ENCODE assay signal across 2 cellular contexts in genomic region chr2:161303535-161304050, GRCh38.
TF ChIP-seq lines count a peak whose summit lies in the region.

No MANE protein-coding gene starts in this region.

TF ChIP-seq in HepG2, 621 proteins besides CTCF, POLR2A, EP300 and RAD21:
- TF ChIP-seq DNMT1 (CRISPR knock-in tag; IDR thresholded peaks at IDR 0.05) (no peak), ZNF644 (CRISPR knock-in tag; IDR thresholded peaks at IDR 0.05; ENCODE audit: low read depth) (0 out of 2 replicates have a peak, but pooled peaks have one; percentile 27), YY1 (IDR thresholded peaks at IDR 0.05; ENCODE audit: insufficient read depth, insufficient replicate concordance, low read depth, low read length) (peak; percentile 51)

TF ChIP-seq in K562, 482 proteins besides CTCF, POLR2A, EP300 and RAD21:
- TF ChIP-seq, protein P1, sequence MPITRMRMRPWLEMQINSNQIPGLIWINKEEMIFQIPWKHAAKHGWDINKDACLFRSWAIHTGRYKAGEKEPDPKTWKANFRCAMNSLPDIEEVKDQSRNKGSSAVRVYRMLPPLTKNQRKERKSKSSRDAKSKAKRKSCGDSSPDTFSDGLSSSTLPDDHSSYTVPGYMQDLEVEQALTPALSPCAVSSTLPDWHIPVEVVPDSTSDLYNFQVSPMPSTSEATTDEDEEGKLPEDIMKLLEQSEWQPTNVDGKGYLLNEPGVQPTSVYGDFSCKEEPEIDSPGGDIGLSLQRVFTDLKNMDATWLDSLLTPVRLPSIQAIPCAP (CRISPR knock-in tag; IDR thresholded peaks at IDR 0.05; ENCODE audit: borderline replicate concordance), result no peak
- TF ChIP-seq SAFB (IDR thresholded peaks at IDR 0.05; ENCODE audit: borderline replicate concordance, low read depth, low read length) (no peak), ZNF507 (tag; conservative IDR thresholded peaks at IDR 0.05) (peak; percentile 93), TEAD4 (IDR thresholded peaks at IDR 0.05; ENCODE audit: low read length) (0 out of 2 replicates have a peak, but pooled peaks have one; percentile 30), TEAD4 (CRISPR knock-in tag; IDR thresholded peaks at IDR 0.05; ENCODE audit: borderline replicate concordance) (no peak), NFE2L1 (tag; IDR thresholded peaks at IDR 0.05; ENCODE audit: borderline replicate concordance, low read depth) (no peak), RBM25 (IDR thresholded peaks at IDR 0.05; ENCODE audit: low read depth, low read length, severe bottlenecking) (peak; percentile 9), RBM34 (IDR thresholded peaks at IDR 0.05; ENCODE audit: borderline replicate concordance, insufficient read depth, low read length) (no peak), ZNF24 (IDR thresholded peaks at IDR 0.05) (no peak), NFYB (IDR thresholded peaks at IDR 0.05; ENCODE audit: extremely low read depth, insufficient read length) (no peak), RAD51 (IDR thresholded peaks at IDR 0.05; ENCODE audit: borderline replicate concordance, low read depth) (no peak), POLR2AphosphoS5 (IDR thresholded peaks at IDR 0.05; ENCODE audit: control insufficient read depth, insufficient read depth, low read depth, low read length) (0 out of 2 replicates have a peak, but pooled peaks have one; percentile 37), ZNF23 (CRISPR knock-in tag; IDR thresholded peaks at IDR 0.05) (no peak), ZNF589 (CRISPR knock-in tag; IDR thresholded peaks at IDR 0.05; ENCODE audit: low read depth) (no peak), U2AF1 (optimal IDR thresholded peaks at IDR 0.05; ENCODE audit: low read depth, low read length) (no peak), KAT8 (IDR thresholded peaks at IDR 0.05; ENCODE audit: low read depth) (peak; percentile 60; the same call in 1 of the 2 replicates), ZNF583 (CRISPR knock-in tag; IDR thresholded peaks at IDR 0.05) (no peak), GTF2A2 (tag; IDR thresholded peaks at IDR 0.05) (no peak), ZNF408 (CRISPR knock-in tag; IDR thresholded peaks at IDR 0.05; ENCODE audit: low read depth) (no peak), DMBX1 (CRISPR knock-in tag; IDR thresholded peaks at IDR 0.05; ENCODE audit: borderline replicate concordance) (no peak), PHF8 (IDR thresholded peaks at IDR 0.05; ENCODE audit: borderline replicate concordance, low read length) (no peak), ZNF512 (tag; IDR thresholded peaks at IDR 0.05) (no peak), SMARCA5 (IDR thresholded peaks at IDR 0.05) (no peak), HNRNPH1 (optimal IDR thresholded peaks at IDR 0.05; ENCODE audit: low read depth, low read length) (no peak), RBM14 (IDR thresholded peaks at IDR 0.05; ENCODE audit: borderline replicate concordance, insufficient read depth, low read depth, low read length) (no peak), TBP (optimal IDR thresholded peaks at IDR 0.05; ENCODE audit: low read depth, low read length) (peak; percentile 14), SOX6 (IDR thresholded peaks at IDR 0.05) (no peak), YY1 (IDR thresholded peaks at IDR 0.05; ENCODE audit: borderline replicate concordance in 1 of 3, control insufficient read depth in 1 of 3, extremely low read depth in 1 of 3, insufficient read depth in 3 of 3, insufficient read length in 1 of 3, insufficient replicate concordance in 2 of 3, low read depth in 1 of 3, low read length in 2 of 3) (peak in 1 of 3 experiments; percentile 92), NR4A1 (CRISPR knock-in tag; IDR thresholded peaks at IDR 0.05) (no peak), NR4A1 (tag; IDR thresholded peaks at IDR 0.05) (no peak), MTF1 (CRISPR knock-in tag; IDR thresholded peaks at IDR 0.05; ENCODE audit: borderline replicate concordance) (no peak), ARNT (IDR thresholded peaks at IDR 0.05) (no peak), RUNX1 (IDR thresholded peaks at IDR 0.05; ENCODE audit: low read depth) (no peak), TCF15 (CRISPR knock-in tag; IDR thresholded peaks at IDR 0.05) (no peak), SMC3 (conservative IDR thresholded peaks at IDR 0.05; ENCODE audit: insufficient read depth, low read depth, low read length) (no peak), SMAD1 (IDR thresholded peaks at IDR 0.05; ENCODE audit: low read depth, low read length, partially characterized antibody) (no peak)
- TF ChIP-seq, protein P2, sequence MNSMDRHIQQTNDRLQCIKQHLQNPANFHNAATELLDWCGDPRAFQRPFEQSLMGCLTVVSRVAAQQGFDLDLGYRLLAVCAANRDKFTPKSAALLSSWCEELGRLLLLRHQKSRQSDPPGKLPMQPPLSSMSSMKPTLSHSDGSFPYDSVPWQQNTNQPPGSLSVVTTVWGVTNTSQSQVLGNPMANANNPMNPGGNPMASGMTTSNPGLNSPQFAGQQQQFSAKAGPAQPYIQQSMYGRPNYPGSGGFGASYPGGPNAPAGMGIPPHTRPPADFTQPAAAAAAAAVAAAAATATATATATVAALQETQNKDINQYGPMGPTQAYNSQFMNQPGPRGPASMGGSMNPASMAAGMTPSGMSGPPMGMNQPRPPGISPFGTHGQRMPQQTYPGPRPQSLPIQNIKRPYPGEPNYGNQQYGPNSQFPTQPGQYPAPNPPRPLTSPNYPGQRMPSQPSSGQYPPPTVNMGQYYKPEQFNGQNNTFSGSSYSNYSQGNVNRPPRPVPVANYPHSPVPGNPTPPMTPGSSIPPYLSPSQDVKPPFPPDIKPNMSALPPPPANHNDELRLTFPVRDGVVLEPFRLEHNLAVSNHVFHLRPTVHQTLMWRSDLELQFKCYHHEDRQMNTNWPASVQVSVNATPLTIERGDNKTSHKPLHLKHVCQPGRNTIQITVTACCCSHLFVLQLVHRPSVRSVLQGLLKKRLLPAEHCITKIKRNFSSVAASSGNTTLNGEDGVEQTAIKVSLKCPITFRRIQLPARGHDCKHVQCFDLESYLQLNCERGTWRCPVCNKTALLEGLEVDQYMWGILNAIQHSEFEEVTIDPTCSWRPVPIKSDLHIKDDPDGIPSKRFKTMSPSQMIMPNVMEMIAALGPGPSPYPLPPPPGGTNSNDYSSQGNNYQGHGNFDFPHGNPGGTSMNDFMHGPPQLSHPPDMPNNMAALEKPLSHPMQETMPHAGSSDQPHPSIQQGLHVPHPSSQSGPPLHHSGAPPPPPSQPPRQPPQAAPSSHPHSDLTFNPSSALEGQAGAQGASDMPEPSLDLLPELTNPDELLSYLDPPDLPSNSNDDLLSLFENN (IDR thresholded peaks at IDR 0.05; ENCODE audit: low read depth in 2 of 2, low read length in 2 of 2), result no peak
- TF ChIP-seq, protein P3, sequence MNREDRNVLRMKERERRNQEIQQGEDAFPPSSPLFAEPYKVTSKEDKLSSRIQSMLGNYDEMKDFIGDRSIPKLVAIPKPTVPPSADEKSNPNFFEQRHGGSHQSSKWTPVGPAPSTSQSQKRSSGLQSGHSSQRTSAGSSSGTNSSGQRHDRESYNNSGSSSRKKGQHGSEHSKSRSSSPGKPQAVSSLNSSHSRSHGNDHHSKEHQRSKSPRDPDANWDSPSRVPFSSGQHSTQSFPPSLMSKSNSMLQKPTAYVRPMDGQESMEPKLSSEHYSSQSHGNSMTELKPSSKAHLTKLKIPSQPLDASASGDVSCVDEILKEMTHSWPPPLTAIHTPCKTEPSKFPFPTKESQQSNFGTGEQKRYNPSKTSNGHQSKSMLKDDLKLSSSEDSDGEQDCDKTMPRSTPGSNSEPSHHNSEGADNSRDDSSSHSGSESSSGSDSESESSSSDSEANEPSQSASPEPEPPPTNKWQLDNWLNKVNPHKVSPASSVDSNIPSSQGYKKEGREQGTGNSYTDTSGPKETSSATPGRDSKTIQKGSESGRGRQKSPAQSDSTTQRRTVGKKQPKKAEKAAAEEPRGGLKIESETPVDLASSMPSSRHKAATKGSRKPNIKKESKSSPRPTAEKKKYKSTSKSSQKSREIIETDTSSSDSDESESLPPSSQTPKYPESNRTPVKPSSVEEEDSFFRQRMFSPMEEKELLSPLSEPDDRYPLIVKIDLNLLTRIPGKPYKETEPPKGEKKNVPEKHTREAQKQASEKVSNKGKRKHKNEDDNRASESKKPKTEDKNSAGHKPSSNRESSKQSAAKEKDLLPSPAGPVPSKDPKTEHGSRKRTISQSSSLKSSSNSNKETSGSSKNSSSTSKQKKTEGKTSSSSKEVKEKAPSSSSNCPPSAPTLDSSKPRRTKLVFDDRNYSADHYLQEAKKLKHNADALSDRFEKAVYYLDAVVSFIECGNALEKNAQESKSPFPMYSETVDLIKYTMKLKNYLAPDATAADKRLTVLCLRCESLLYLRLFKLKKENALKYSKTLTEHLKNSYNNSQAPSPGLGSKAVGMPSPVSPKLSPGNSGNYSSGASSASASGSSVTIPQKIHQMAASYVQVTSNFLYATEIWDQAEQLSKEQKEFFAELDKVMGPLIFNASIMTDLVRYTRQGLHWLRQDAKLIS (CRISPR knock-in tag; IDR thresholded peaks at IDR 0.05), result no peak
- TF ChIP-seq, protein P4, sequence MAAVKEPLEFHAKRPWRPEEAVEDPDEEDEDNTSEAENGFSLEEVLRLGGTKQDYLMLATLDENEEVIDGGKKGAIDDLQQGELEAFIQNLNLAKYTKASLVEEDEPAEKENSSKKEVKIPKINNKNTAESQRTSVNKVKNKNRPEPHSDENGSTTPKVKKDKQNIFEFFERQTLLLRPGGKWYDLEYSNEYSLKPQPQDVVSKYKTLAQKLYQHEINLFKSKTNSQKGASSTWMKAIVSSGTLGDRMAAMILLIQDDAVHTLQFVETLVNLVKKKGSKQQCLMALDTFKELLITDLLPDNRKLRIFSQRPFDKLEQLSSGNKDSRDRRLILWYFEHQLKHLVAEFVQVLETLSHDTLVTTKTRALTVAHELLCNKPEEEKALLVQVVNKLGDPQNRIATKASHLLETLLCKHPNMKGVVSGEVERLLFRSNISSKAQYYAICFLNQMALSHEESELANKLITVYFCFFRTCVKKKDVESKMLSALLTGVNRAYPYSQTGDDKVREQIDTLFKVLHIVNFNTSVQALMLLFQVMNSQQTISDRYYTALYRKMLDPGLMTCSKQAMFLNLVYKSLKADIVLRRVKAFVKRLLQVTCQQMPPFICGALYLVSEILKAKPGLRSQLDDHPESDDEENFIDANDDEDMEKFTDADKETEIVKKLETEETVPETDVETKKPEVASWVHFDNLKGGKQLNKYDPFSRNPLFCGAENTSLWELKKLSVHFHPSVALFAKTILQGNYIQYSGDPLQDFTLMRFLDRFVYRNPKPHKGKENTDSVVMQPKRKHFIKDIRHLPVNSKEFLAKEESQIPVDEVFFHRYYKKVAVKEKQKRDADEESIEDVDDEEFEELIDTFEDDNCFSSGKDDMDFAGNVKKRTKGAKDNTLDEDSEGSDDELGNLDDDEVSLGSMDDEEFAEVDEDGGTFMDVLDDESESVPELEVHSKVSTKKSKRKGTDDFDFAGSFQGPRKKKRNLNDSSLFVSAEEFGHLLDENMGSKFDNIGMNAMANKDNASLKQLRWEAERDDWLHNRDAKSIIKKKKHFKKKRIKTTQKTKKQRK (IDR thresholded peaks at IDR 0.05; ENCODE audit: borderline replicate concordance, low read depth, low read length), result no peak
